In the genomic region with DNA sequence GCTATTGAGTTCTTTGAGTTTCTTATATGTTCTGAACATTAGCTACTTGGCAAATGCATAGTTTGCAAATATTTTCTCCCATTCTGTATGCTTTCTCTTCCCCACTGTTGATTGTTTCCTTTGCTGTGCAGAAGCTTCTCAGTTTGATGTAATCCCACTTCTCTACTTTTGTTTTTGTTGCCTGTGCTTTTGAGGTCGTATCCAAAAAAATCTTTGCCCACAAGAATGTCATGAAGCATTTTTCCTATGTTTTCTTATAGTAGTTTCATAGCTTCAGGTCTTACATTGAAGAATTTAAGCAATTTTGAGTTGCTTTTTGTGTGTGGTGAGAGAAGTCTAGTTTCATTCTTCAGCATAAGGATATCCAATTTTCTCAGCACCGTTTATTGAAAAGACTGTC, we compare ENCODE assay signal across 22 cellular contexts.
"Had no signal": no experiment of that assay in that cellular context is flagged by ENCODE, and none has a peak within 500 bp of the region (broad histone marks: within the 10 kb centered on the region; RNA-seq: fewer than 3 reads in every experiment).

No MANE protein-coding gene starts in this region.

- H3K4me3 Mint-ChIP-seq: activated CD8-positive, alpha-beta T cell treated with anti-CD3 and anti-CD28 coated beads, Interleukin-2, amount 10 ng/mL, durations not matched to agents 7 days and 5 days; activated naive CD4-positive, alpha-beta T cell treated with anti-CD3 and anti-CD28 coated beads, Interleukin-2, amount 50 U/mL, for 24 hours; naive B cell had no signal

- H3K27me3 Mint-ChIP-seq: activated naive CD4-positive, alpha-beta T cell treated with anti-CD3 and anti-CD28 coated beads, Interleukin-2, amount 50 U/mL, for 24 hours had no signal

- H3K27me3 ChIP-seq: adrenal gland, ascending aorta, upper lobe of right lung had no signal

- H3K4me3 ChIP-seq: adrenal gland, ascending aorta, cardiac muscle cell, lower lobe of right lung, upper lobe of right lung had no signal

- H3K36me3 Mint-ChIP-seq: activated naive CD4-positive, alpha-beta T cell treated with anti-CD3 and anti-CD28 coated beads, Interleukin-2, amount 50 U/mL, for 24 hours; naive B cell had no signal

- DNase-seq: activated CD4-positive, alpha-beta T cell treated with anti-CD3 and anti-CD28 coated beads, Interleukin-2, amount 50 U/mL, for 1 hour; activated CD4-positive, CD25-positive, alpha-beta regulatory T cell treated with anti-CD3 and anti-CD28 coated beads, Interleukin-2, amount 50 U/mL, for 72 hours; activated CD8-positive, alpha-beta T cell treated with anti-CD3 and anti-CD28 coated beads, Interleukin-2, amount 10 ng/mL, durations not matched to agents 7 days and 5 days; activated gamma-delta T cell treated with Interleukin-2 at 50 U/mL for 16 hours; activated T-cell treated with anti-CD3 and anti-CD28 coated beads, Interleukin-2, amount 50 U/mL, for 1 hour; adrenal gland; dermis blood vessel endothelial cell; effector CD8-positive, alpha-beta T cell; erythroblast; foreskin melanocyte; lower lobe of right lung; mesendoderm; naive B cell; stimulated activated CD4-positive, alpha-beta T cell treated with anti-CD3 and anti-CD28 coated beads, Interleukin-4, amount 100 ng/mL, for 4 hours; stimulated activated naive CD8-positive, alpha-beta T cell treated with anti-CD3 and anti-CD28 coated beads, Interleukin-15, Interleukin-2, amounts not matched to agents 100 U/mL and 50 U/mL, for 24 hours; T-helper 1 cell; upper lobe of right lung; WERI-Rb-1 had no signal

- H3K27ac Mint-ChIP-seq: activated CD8-positive, alpha-beta T cell treated with anti-CD3 and anti-CD28 coated beads, Interleukin-2, amount 10 ng/mL, durations not matched to agents 7 days and 5 days; activated naive CD4-positive, alpha-beta T cell treated with anti-CD3 and anti-CD28 coated beads, Interleukin-2, amount 50 U/mL, for 24 hours had no signal

- H3K9me3 Mint-ChIP-seq: activated naive CD4-positive, alpha-beta T cell treated with anti-CD3 and anti-CD28 coated beads, Interleukin-2, amount 50 U/mL, for 24 hours had no signal

- H3K27ac ChIP-seq: adrenal gland, ascending aorta, cardiac muscle cell, lower lobe of right lung, upper lobe of right lung, WERI-Rb-1 had no signal

- H3K4me1 Mint-ChIP-seq: activated naive CD4-positive, alpha-beta T cell treated with anti-CD3 and anti-CD28 coated beads, Interleukin-2, amount 50 U/mL, for 24 hours; naive B cell had no signal

- ATAC-seq: activated CD8-positive, alpha-beta T cell treated with anti-CD3 and anti-CD28 coated beads, Interleukin-2, amount 10 ng/mL, durations not matched to agents 7 days and 5 days; left lobe of liver; lower lobe of right lung; stimulated activated naive CD8-positive, alpha-beta T cell treated with anti-CD3 and anti-CD28 coated beads, Interleukin-15, Interleukin-2, amounts not matched to agents 100 U/mL and 50 U/mL, for 24 hours; upper lobe of right lung had no signal

- H3K36me3 ChIP-seq: adrenal gland, ascending aorta, cardiac muscle cell, lower lobe of right lung, upper lobe of right lung, WERI-Rb-1 had no signal
